Comparison of ENCODE assay signal across 8 cellular contexts in genomic region chr3:188788621-188789081, GRCh38.
DNase-seq lines count a peak whose midpoint lies in the region; ATAC-seq and TF ChIP-seq lines count a peak whose summit lies in the region.

No MANE protein-coding gene starts in this region.

- no peaks in the 10 kb centered on the region for H4K20me1 ChIP-seq in KMS-11 (ENCODE audit: insufficient read depth)

- no peak for TF ChIP-seq POLR2A in prostate gland (IDR thresholded peaks at IDR 0.05)

- peaks cover 2% of the 10 kb centered on the region for H3K36me3 Mint-ChIP-seq in activated CD8-positive, alpha-beta T cell treated with anti-CD3 and anti-CD28 coated beads, Interleukin-2, amount 10 ng/mL, durations not matched to agents 7 days and 5 days (ENCODE audit: low read depth)

- no peaks in the 10 kb centered on the region for H3K9me3 ChIP-seq in prostate gland

- H3K27ac ChIP-seq in KMS-11 (peak overlapping the region; percentile 5; the same call in 1 of the 2 replicates), prostate gland (no peak overlapping the region)

- H3K27ac Mint-ChIP-seq in activated CD8-positive, alpha-beta T cell treated with anti-CD3 and anti-CD28 coated beads, Interleukin-2, amount 10 ng/mL, durations not matched to agents 7 days and 5 days, result no peak overlapping the region

- H3K9me3 Mint-ChIP-seq in activated CD8-positive, alpha-beta T cell treated with anti-CD3 and anti-CD28 coated beads, Interleukin-2, amount 10 ng/mL, durations not matched to agents 7 days and 5 days (ENCODE audit: insufficient read depth), result no peaks in the 10 kb centered on the region

- H3K36me3 ChIP-seq in KMS-11 (ENCODE audit: insufficient read depth), result no peaks in the 10 kb centered on the region
- H3K36me3 ChIP-seq in H7 (replicated peaks; ENCODE audit: control insufficient read depth, insufficient read depth, low read length), result no peaks in the 10 kb centered on the region
- no peaks in the 10 kb centered on the region for H3K36me3 ChIP-seq in prostate gland

- CTCF ChIA-PET in activated CD8-positive, alpha-beta T cell treated with anti-CD3 and anti-CD28 coated beads, Interleukin-2, amount 10 ng/mL, durations not matched to agents 7 days and 5 days (lab: Charles Lee), result interaction anchor here (0.5 to 2.1 kb wide), 5 partner anchors 167 to 1050 kb away, joined by 3 to 13 read pairs (median 4); no protein-coding TSS in a partner anchor

- H3K4me3 ChIP-seq in KMS-11 (IDR thresholded peaks at IDR 0.05; ENCODE audit: insufficient read depth, low read depth, low read length), result no peak overlapping the region
- H3K4me3 ChIP-seq in fibroblast of villous mesenchyme (ENCODE audit: low read depth, low read length), result no peak overlapping the region
- H3K4me3 ChIP-seq in H7 (ENCODE audit: insufficient read depth, low read depth, low read length), result no peak overlapping the region
- H3K4me3 ChIP-seq in prostate gland, result no peak overlapping the region

- H3K27me3 Mint-ChIP-seq in activated CD8-positive, alpha-beta T cell treated with anti-CD3 and anti-CD28 coated beads, Interleukin-2, amount 10 ng/mL, durations not matched to agents 7 days and 5 days (ENCODE audit: low read depth), result no peaks in the 10 kb centered on the region

- H3K4me2 ChIP-seq in KMS-11, result peak overlapping the region; percentile 56

- H3K9ac ChIP-seq in KMS-11, result no peak overlapping the region

- ATAC-seq in activated CD8-positive, alpha-beta T cell treated with anti-CD3 and anti-CD28 coated beads, Interleukin-2, amount 10 ng/mL, durations not matched to agents 7 days and 5 days, result peak; percentile 97
- no peak for ATAC-seq in GM21737 (IDR thresholded peaks at IDR 0.05; ENCODE audit: unreplicated experiment)
- no peak for ATAC-seq in HG03095 (IDR thresholded peaks at IDR 0.05; ENCODE audit: unreplicated experiment)

- H3K4me3 Mint-ChIP-seq in activated CD8-positive, alpha-beta T cell treated with anti-CD3 and anti-CD28 coated beads, Interleukin-2, amount 10 ng/mL, durations not matched to agents 7 days and 5 days, result no peak overlapping the region

- POLR2A ChIA-PET in activated CD8-positive, alpha-beta T cell treated with anti-CD3 and anti-CD28 coated beads, Interleukin-2, amount 10 ng/mL, durations not matched to agents 7 days and 5 days (lab: Charles Lee), result no interaction called here

- no peaks in the 10 kb centered on the region for H3K79me2 ChIP-seq in KMS-11 (ENCODE audit: insufficient read depth, low read depth)

- intact Hi-C loops in prostate gland (cut with DNase I), result no loop called here

- WGBS in prostate gland, result 87% methylated on average over 5 of the region's 5 CpGs

- TF ChIP-seq CTCF in KMS-11 (conservative IDR thresholded peaks at IDR 0.05; ENCODE audit: low read depth, low read length), result no peak
- no peak for TF ChIP-seq CTCF in fibroblast of villous mesenchyme (IDR thresholded peaks at IDR 0.05; ENCODE audit: insufficient read depth, low read depth, low read length)
- TF ChIP-seq CTCF in prostate gland (IDR thresholded peaks at IDR 0.05), result no peak

- H3K4me1 Mint-ChIP-seq in activated CD8-positive, alpha-beta T cell treated with anti-CD3 and anti-CD28 coated beads, Interleukin-2, amount 10 ng/mL, durations not matched to agents 7 days and 5 days (ENCODE audit: low read depth), result no peaks in the 10 kb centered on the region

- DNase-seq in activated CD8-positive, alpha-beta T cell treated with anti-CD3 and anti-CD28 coated beads, Interleukin-2, amount 10 ng/mL, durations not matched to agents 7 days and 5 days, result peak; percentile 77
- DNase-seq in fibroblast of villous mesenchyme (ENCODE audit: low read depth) (peak; percentile 79), H7 (no peak), prostate gland (ENCODE audit: low spot score) (no peak)
- peak; percentile 5 to 21 for DNase-seq in stimulated activated CD8-positive, alpha-beta memory T cell treated with anti-CD3 and anti-CD28 coated beads, Interleukin-4, amount 100 ng/mL, for 1 hour (ENCODE audit: low read depth in 2 of 2, low spot score in 1 of 2)

- H3K4me1 ChIP-seq in KMS-11 (ENCODE audit: low read depth, poor library complexity, severe bottlenecking) (peaks cover 30% of the 10 kb centered on the region), prostate gland (replicated peaks) (no peaks in the 10 kb centered on the region)

- no peaks in the 10 kb centered on the region; the same call in 1 of the 2 replicates for H3K27me3 ChIP-seq in KMS-11 (ENCODE audit: insufficient read depth, low read depth)
- H3K27me3 ChIP-seq in H7 (ENCODE audit: control insufficient read depth, insufficient read depth, low read length), result no peaks in the 10 kb centered on the region
- no peaks in the 10 kb centered on the region for H3K27me3 ChIP-seq in prostate gland (replicated peaks; ENCODE audit: insufficient read depth)

- no peak overlapping the region for H2AFZ ChIP-seq in KMS-11 (ENCODE audit: low read depth)

Comparison
In these comparisons a context has a peak if more than half of its experiments do, and no peak if none do; other contexts are left out.
1. DNase-seq: peak in activated CD8-positive, alpha-beta T cell treated with anti-CD3 and anti-CD28 coated beads, Interleukin-2, amount 10 ng/mL, durations not matched to agents 7 days and 5 days (single experiment), fibroblast of villous mesenchyme (single experiment) and stimulated activated CD8-positive, alpha-beta memory T cell treated with anti-CD3 and anti-CD28 coated beads, Interleukin-4, amount 100 ng/mL, for 1 hour (2 of 2); none in H7 (single experiment) and prostate gland (single experiment).